Comparison of ENCODE assay signal across 18 cellular contexts in the genomic region with DNA sequence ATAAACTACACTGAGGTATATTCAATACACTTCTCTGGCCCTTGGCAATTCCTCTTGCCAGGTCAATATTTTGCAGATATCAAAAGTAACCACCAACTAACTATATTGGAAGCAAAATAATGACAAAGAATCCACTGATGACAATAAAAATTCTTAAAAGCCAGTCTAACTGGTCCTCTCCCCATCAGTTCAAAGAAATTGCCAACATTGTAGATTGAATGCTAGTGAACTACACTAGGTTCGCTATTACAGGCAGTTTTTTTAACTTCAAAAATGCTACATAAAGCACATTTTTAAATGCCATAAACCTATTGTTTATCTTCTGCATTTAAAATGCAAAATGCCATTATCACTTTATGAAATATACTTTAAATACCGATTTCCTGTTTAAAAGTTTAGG. TPM values are rescaled to one million over a fixed set of nuclear protein-coding genes. Genes with fewer than 3 reads are reported as not detected.
A peak's percentile ranks its signal among the peaks of the same experiment; 100 is the strongest.
DNase-seq lines count a peak whose midpoint lies in the region; ATAC-seq, FAIRE-seq and TF ChIP-seq lines count a peak whose summit lies in the region.
"Had no signal": no experiment of that assay in that cellular context is flagged by ENCODE, and none has a peak within 500 bp of the region (broad histone marks: within the 10 kb centered on the region; RNA-seq: fewer than 3 reads in every experiment).

No MANE protein-coding gene starts in this region.

- H3F3A ChIP-seq in smooth muscle cell (ENCODE audit: low read depth) = peaks cover 21% of the 10 kb centered on the region

- H4K20me1 ChIP-seq in Karpas-422 (ENCODE audit: insufficient read depth, low read depth, low read length) = peaks cover 6% of the 10 kb centered on the region; the same call in 1 of the 2 replicates
- H4K20me1 ChIP-seq in keratinocyte (ENCODE audit: control insufficient read depth, extremely low read depth, insufficient read depth, low read length) = peaks cover 14% of the 10 kb centered on the region
- H4K20me1 ChIP-seq in smooth muscle cell (ENCODE audit: low read depth) = peaks cover 80% of the 10 kb centered on the region

- H3K4me3 ChIP-seq in Karpas-422 (ENCODE audit: low read length) (no peak overlapping the region), keratinocyte (ENCODE audit: control insufficient read depth in 2 of 3, extremely low read depth in 1 of 3, insufficient read depth in 2 of 3, low read depth in 1 of 3, low read length in 3 of 3) (no peak overlapping the region), smooth muscle cell (peak overlapping the region; percentile 97), upper lobe of right lung (no peak overlapping the region)
- H3K4me3 ChIP-seq: BLaER1 had no signal

- 85% methylated on average over 2 of the region's 2 CpGs for WGBS in smooth muscle cell (ENCODE audit: low lambda C conversion rate)

- intact Hi-C loops in upper lobe of right lung (cut with DNase I) = no loop called here

- no peaks in the 10 kb centered on the region for H3K9me2 ChIP-seq in Karpas-422 (replicated peaks; ENCODE audit: insufficient read depth, low read length)

- H3K79me2 ChIP-seq in Karpas-422 (ENCODE audit: low read length) = peaks cover 85% of the 10 kb centered on the region
- H3K79me2 ChIP-seq in keratinocyte (ENCODE audit: control insufficient read depth, insufficient read depth, low read length) = peaks cover 86% of the 10 kb centered on the region
- H3K79me2 ChIP-seq in smooth muscle cell (ENCODE audit: low read depth) = peaks cover 86% of the 10 kb centered on the region

- ATAC-seq in omental fat pad (ENCODE audit: low FRiP score) = no peak
- no peak for ATAC-seq in upper lobe of right lung

- H2AFZ ChIP-seq in Karpas-422 (ENCODE audit: low read length) = no peak overlapping the region
- H2AFZ ChIP-seq in keratinocyte (ENCODE audit: control insufficient read depth, low read length) = no peak overlapping the region
- no peak overlapping the region for H2AFZ ChIP-seq in smooth muscle cell (ENCODE audit: low read depth)
- H2AFZ ChIP-seq: parathyroid adenoma had no signal

- no peak for DNase-seq in Karpas-422
- no peak for DNase-seq in keratinocyte (ENCODE audit: low read depth, low spot score)
- DNase-seq in smooth muscle cell (lab: John Stamatoyannopoulos, UW; ENCODE audit: unreplicated experiment) = no peak
- DNase-seq in omental fat pad (ENCODE audit: low spot score) = no peak
- DNase-seq in medulla oblongata (ENCODE audit: extremely low spot score) = no peak
- no peak for DNase-seq in upper lobe of right lung
- DNase-seq in inferior parietal cortex (ENCODE audit: extremely low spot score) = no peak
- DNase-seq: activated naive CD4-positive, alpha-beta T cell treated with anti-CD3 and anti-CD28 coated beads for 36 hours; endodermal cell; KG1; NCI-H146; NCI-H345; SIG-M5; stimulated activated CD4-positive, alpha-beta T cell treated with anti-CD3 and anti-CD28 coated beads, Interleukin-12 subunit alpha, Interleukin-12 subunit beta, amount 100 ng/mL, for 4 hours; T1000 had no signal

- H3K4me1 ChIP-seq in Karpas-422 (ENCODE audit: low read length) (peaks cover 36% of the 10 kb centered on the region), keratinocyte (ENCODE audit: control insufficient read depth, extremely low read depth, insufficient read depth, low read length) (peaks cover 15% of the 10 kb centered on the region), smooth muscle cell (ENCODE audit: low read depth) (peaks cover 32% of the 10 kb centered on the region), upper lobe of right lung (peaks cover 31% of the 10 kb centered on the region)

- H3K27me3 ChIP-seq in Karpas-422 (ENCODE audit: low read length) (no peaks in the 10 kb centered on the region), keratinocyte (ENCODE audit: control insufficient read depth, extremely low read depth, insufficient read depth, low read length) (no peaks in the 10 kb centered on the region), smooth muscle cell (ENCODE audit: low read depth) (no peaks in the 10 kb centered on the region), upper lobe of right lung (no peaks in the 10 kb centered on the region)
- H3K27me3 ChIP-seq: BLaER1 had no signal

- H3K36me3 ChIP-seq in Karpas-422 (ENCODE audit: insufficient read depth, low read length) = no peaks in the 10 kb centered on the region
- H3K36me3 ChIP-seq in keratinocyte (ENCODE audit: control insufficient read depth in 2 of 2, extremely low read depth in 1 of 2, insufficient read depth in 2 of 2, low read length in 2 of 2) = no peaks in the 10 kb centered on the region
- no peaks in the 10 kb centered on the region for H3K36me3 ChIP-seq in smooth muscle cell (ENCODE audit: low read depth)
- H3K36me3 ChIP-seq in upper lobe of right lung = no peaks in the 10 kb centered on the region

- H3K9me3 ChIP-seq in Karpas-422 (ENCODE audit: low read length) (no peaks in the 10 kb centered on the region), keratinocyte (ENCODE audit: control insufficient read depth, low read depth, low read length) (no peaks in the 10 kb centered on the region), smooth muscle cell (replicated peaks; ENCODE audit: low read depth) (no peaks in the 10 kb centered on the region), upper lobe of right lung (no peaks in the 10 kb centered on the region)
- H3K9me3 ChIP-seq: BLaER1 had no signal

- FAIRE-seq in keratinocyte (lab: Jason Lieb, UNC) = no peak

- H3K9ac ChIP-seq in Karpas-422 (ENCODE audit: low read length) (no peak overlapping the region), keratinocyte (ENCODE audit: control insufficient read depth, extremely low read depth, insufficient read depth, low read length) (no peak overlapping the region), smooth muscle cell (ENCODE audit: low read depth) (no peak overlapping the region)
- H3K9ac ChIP-seq: BLaER1, parathyroid adenoma had no signal

- peak overlapping the region; percentile 9 for H3K4me2 ChIP-seq in Karpas-422 (ENCODE audit: low read depth, low read length, poor library complexity, severe bottlenecking)
- H3K4me2 ChIP-seq in keratinocyte (ENCODE audit: control insufficient read depth, extremely low read depth, insufficient read depth, low read depth, low read length) = peak overlapping the region; percentile 89
- H3K4me2 ChIP-seq in smooth muscle cell = peak overlapping the region; percentile 98

- H3K9me1 ChIP-seq in keratinocyte (ENCODE audit: control insufficient read depth, extremely low read depth, insufficient read depth, low read length) = no peaks in the 10 kb centered on the region

- H3K27ac ChIP-seq in Karpas-422 (ENCODE audit: low read length) (no peak overlapping the region), angular gyrus (ENCODE audit: low read depth, low read length) (peak overlapping the region; percentile 92), keratinocyte (ENCODE audit: control insufficient read depth, insufficient read depth, low read length) (no peak overlapping the region), smooth muscle cell (ENCODE audit: low read depth) (no peak overlapping the region), upper lobe of right lung (no peak overlapping the region)
- H3K27ac ChIP-seq: BLaER1, parathyroid adenoma had no signal

- TF ChIP-seq CTCF in keratinocyte (optimal IDR thresholded peaks at IDR 0.05 in 1 of 3, IDR thresholded peaks at IDR 0.05 in 1 of 3, conservative IDR thresholded peaks at IDR 0.05 in 1 of 3; ENCODE audit: extremely low read depth in 1 of 3, insufficient read depth in 2 of 3, low read length in 3 of 3) (no peak), smooth muscle cell (IDR thresholded peaks at IDR 0.05; ENCODE audit: borderline replicate concordance, insufficient read depth, poor library complexity, severe bottlenecking) (no peak), omental fat pad (IDR thresholded peaks at IDR 0.05) (no peak), upper lobe of right lung (IDR thresholded peaks at IDR 0.05) (no peak)

- dilution Hi-C loops in keratinocyte (cut with MboI; ENCODE audit: extremely low pct_ligation_motif_present, low sequenced_read_pairs) = no loop called here

RNA-seq across cellular contexts. Expression of a gene that starts 4.0 kb away (rescaled TPM):
- 35.6 and 71.2 TPM in 2 replicates for total RNA-seq in Karpas-422 (2014; rRNA removed; shearing (Covaris generic); ENCODE audit: low replicate concordance)
- polyA plus RNA-seq in keratinocyte = 19.9 to 33.0 TPM (median 30.1 TPM) in 3 replicates
- polyA plus RNA-seq in keratinocyte (2011; ENCODE audit: low read depth) = 12.3 TPM
- polyA plus RNA-seq in keratinocyte (2011; cell fraction: cytosol; rRNA removed) = 11.9 and 32.5 TPM in 2 replicates
- 43.8 and 49.5 TPM in 2 replicates for polyA plus RNA-seq in keratinocyte (2011; cell fraction: nucleus; rRNA removed)
- 12.8 and 22.9 TPM in 2 replicates for polyA plus RNA-seq in keratinocyte (2012; ENCODE audit: low replicate concordance)
- polyA minus RNA-seq in keratinocyte = 9.7 to 82.1 TPM (median 49.8 TPM) in 3 replicates
- 42.0 TPM for polyA minus RNA-seq in keratinocyte (2011; cell fraction: cytosol; rRNA and poly(A)+ RNA removed)
- 66.5 and 134 TPM in 2 replicates for polyA minus RNA-seq in keratinocyte (2011; cell fraction: nucleus; rRNA and poly(A)+ RNA removed)
- total RNA-seq in smooth muscle cell = 49.8 and 54.1 TPM in 2 replicates
- 16.0 and 19.1 TPM in 2 replicates for polyA plus RNA-seq in smooth muscle cell
- 100 to 1,000 TPM in 2 of 4 donors, 10 to 100 TPM in 2; 35.8 to 107 (median 100) TPM for total RNA-seq in omental fat pad
- 47.1 TPM for total RNA-seq in upper lobe of right lung

Comparison
In these comparisons a context has a peak if more than half of its experiments do, and no peak if none do; other contexts are left out.
1. H3K4me2 ChIP-seq: peak in every context shown above with its lines; median percentile 98 in smooth muscle cell; 89 in keratinocyte; 9 in Karpas-422.